ENCODE assay signal across 22 cellular contexts in the genomic region with DNA sequence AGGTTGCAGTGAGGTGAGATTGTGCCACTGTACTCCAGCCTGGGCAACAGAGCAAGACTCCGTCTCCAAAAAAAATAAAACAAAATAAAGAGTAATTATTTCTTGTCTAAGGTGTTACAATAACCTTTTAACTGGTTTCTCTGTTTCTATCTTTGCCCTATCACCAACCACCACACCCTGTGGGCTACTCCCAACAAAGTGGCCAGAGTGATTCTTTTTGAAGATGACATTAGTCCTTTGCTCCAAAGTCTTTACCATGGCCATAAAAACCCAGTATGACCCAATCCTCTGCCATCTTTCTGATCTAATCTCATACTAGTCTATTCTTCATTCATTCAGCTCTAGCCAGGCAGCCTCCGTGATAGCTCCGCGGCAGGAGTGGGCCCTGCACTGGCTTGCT.
A peak's percentile ranks its signal among the peaks of the same experiment; 100 is the strongest.
DNase-seq lines count a peak whose midpoint lies in the region; ATAC-seq lines count a peak whose summit lies in the region.
"Had no signal": no experiment of that assay in that cellular context is flagged by ENCODE, and none has a peak within 500 bp of the region (broad histone marks: within the 10 kb centered on the region; RNA-seq: fewer than 3 reads in every experiment).

No MANE protein-coding gene starts in this region.

- peak overlapping the region; percentile 2 for H3K27ac Mint-ChIP-seq in central memory CD8-positive, alpha-beta T cell (ENCODE audit: low read depth)
- peak overlapping the region; percentile 52 for H3K27ac Mint-ChIP-seq in memory B cell
- no peak overlapping the region for H3K27ac Mint-ChIP-seq in activated T-helper 17 cell treated with anti-CD3 and anti-CD28 coated beads, Interleukin-2, amount 50 U/mL, for 72 hours
- no peak overlapping the region for H3K27ac Mint-ChIP-seq in stimulated activated naive B cell treated with anti-CD40 and anti-IgM and Interleukin-4, amounts not matched to agents 10 μg/mL and 1 μg/mL and 100 μg/mL, for 72 hours
- H3K27ac Mint-ChIP-seq: CD14-positive monocyte; CD4-positive, alpha-beta T cell; HFFc6 had no signal

- peaks cover 5% of the 10 kb centered on the region for H3K36me3 Mint-ChIP-seq in central memory CD8-positive, alpha-beta T cell (ENCODE audit: insufficient read depth)
- peaks cover 27% of the 10 kb centered on the region for H3K36me3 Mint-ChIP-seq in memory B cell
- H3K36me3 Mint-ChIP-seq in activated T-helper 17 cell treated with anti-CD3 and anti-CD28 coated beads, Interleukin-2, amount 50 U/mL, for 72 hours (ENCODE audit: low read depth): peaks cover 9% of the 10 kb centered on the region
- peaks cover 11 to 20% of the 10 kb centered on the region in 2 donors for H3K36me3 Mint-ChIP-seq in stimulated activated naive B cell treated with anti-CD40 and anti-IgM and Interleukin-4, amounts not matched to agents 10 μg/mL and 1 μg/mL and 100 μg/mL, for 72 hours

- H3K27me3 Mint-ChIP-seq in central memory CD8-positive, alpha-beta T cell: no peaks in the 10 kb centered on the region
- no peaks in the 10 kb centered on the region for H3K27me3 Mint-ChIP-seq in memory B cell
- H3K27me3 Mint-ChIP-seq in activated T-helper 17 cell treated with anti-CD3 and anti-CD28 coated beads, Interleukin-2, amount 50 U/mL, for 72 hours: no peaks in the 10 kb centered on the region
- H3K27me3 Mint-ChIP-seq in stimulated activated naive B cell treated with anti-CD40 and anti-IgM and Interleukin-4, amounts not matched to agents 10 μg/mL and 1 μg/mL and 100 μg/mL, for 72 hours: no peaks in the 10 kb centered on the region
- H3K27me3 Mint-ChIP-seq: CD4-positive, alpha-beta T cell; CD8-positive, alpha-beta memory T cell had no signal

- no peaks in the 10 kb centered on the region for H3K9me3 Mint-ChIP-seq in central memory CD8-positive, alpha-beta T cell
- H3K9me3 Mint-ChIP-seq in memory B cell: peaks cover 6% of the 10 kb centered on the region
- no peaks in the 10 kb centered on the region for H3K9me3 Mint-ChIP-seq in activated T-helper 17 cell treated with anti-CD3 and anti-CD28 coated beads, Interleukin-2, amount 50 U/mL, for 72 hours
- peaks cover 0 to 3% of the 10 kb centered on the region in 2 donors for H3K9me3 Mint-ChIP-seq in stimulated activated naive B cell treated with anti-CD40 and anti-IgM and Interleukin-4, amounts not matched to agents 10 μg/mL and 1 μg/mL and 100 μg/mL, for 72 hours
- H3K9me3 Mint-ChIP-seq: CD8-positive, alpha-beta memory T cell had no signal

- DNase-seq in OCI-M1 (lab: John Stamatoyannopoulos, UW): peak; percentile 19
- no peak for DNase-seq in central memory CD8-positive, alpha-beta T cell (ENCODE audit: low spot score in 2 of 2)
- DNase-seq in memory B cell (ENCODE audit: low spot score in 2 of 2): no peak
- DNase-seq in stimulated activated naive B cell treated with anti-CD40 and anti-IgM and Interleukin-4, amounts not matched to agents 10 μg/mL and 1 μg/mL and 100 μg/mL, for 72 hours: no peak
- DNase-seq in H4 (ENCODE audit: low spot score): no peak
- DNase-seq: 8988T; ACHN; AML-193; BE2C; CD4-positive, alpha-beta T cell; CD8-positive, alpha-beta memory T cell; DMS 273 treated with DMSO at 0.1 percent for 48 hours; DMS79; EL; GDM1; GM23248; HFFc6 had no signal

- H3K4me3 Mint-ChIP-seq in central memory CD8-positive, alpha-beta T cell: no peak overlapping the region
- no peak overlapping the region for H3K4me3 Mint-ChIP-seq in memory B cell
- no peak overlapping the region for H3K4me3 Mint-ChIP-seq in activated T-helper 17 cell treated with anti-CD3 and anti-CD28 coated beads, Interleukin-2, amount 50 U/mL, for 72 hours
- no peak overlapping the region for H3K4me3 Mint-ChIP-seq in stimulated activated naive B cell treated with anti-CD40 and anti-IgM and Interleukin-4, amounts not matched to agents 10 μg/mL and 1 μg/mL and 100 μg/mL, for 72 hours
- H3K4me3 Mint-ChIP-seq: CD14-positive monocyte; CD4-positive, alpha-beta T cell; HFFc6 had no signal

- ATAC-seq in central memory CD8-positive, alpha-beta T cell (replicated peaks; ENCODE audit: extremely low read depth, poor library complexity, severe bottlenecking): no peak
- ATAC-seq in memory B cell (ENCODE audit: low read depth): no peak
- no peak for ATAC-seq in activated T-helper 17 cell treated with anti-CD3 and anti-CD28 coated beads, Interleukin-2, amount 50 U/mL, for 72 hours (replicated peaks)
- no peak for ATAC-seq in stimulated activated naive B cell treated with anti-CD40 and anti-IgM and Interleukin-4, amounts not matched to agents 10 μg/mL and 1 μg/mL and 100 μg/mL, for 72 hours (replicated peaks)
- ATAC-seq in HG02884 (IDR thresholded peaks at IDR 0.05; ENCODE audit: unreplicated experiment): no peak
- ATAC-seq: A549, GM12878 had no signal

- H3K4me1 Mint-ChIP-seq in central memory CD8-positive, alpha-beta T cell: peaks cover 37% of the 10 kb centered on the region
- H3K4me1 Mint-ChIP-seq in memory B cell: peaks cover 22% of the 10 kb centered on the region
- peaks cover 14% of the 10 kb centered on the region for H3K4me1 Mint-ChIP-seq in activated T-helper 17 cell treated with anti-CD3 and anti-CD28 coated beads, Interleukin-2, amount 50 U/mL, for 72 hours
- H3K4me1 Mint-ChIP-seq in stimulated activated naive B cell treated with anti-CD40 and anti-IgM and Interleukin-4, amounts not matched to agents 10 μg/mL and 1 μg/mL and 100 μg/mL, for 72 hours: peaks cover 15 to 17% of the 10 kb centered on the region in 2 donors

Comparison
In these comparisons a context has a peak if more than half of its experiments do, and no peak if none do; other contexts are left out.
1. H3K27ac Mint-ChIP-seq: peak in central memory CD8-positive, alpha-beta T cell (single experiment) and memory B cell (single experiment); none in activated T-helper 17 cell treated with anti-CD3 and anti-CD28 coated beads, Interleukin-2, amount 50 U/mL, for 72 hours (single experiment) and stimulated activated naive B cell treated with anti-CD40 and anti-IgM and Interleukin-4, amounts not matched to agents 10 μg/mL and 1 μg/mL and 100 μg/mL, for 72 hours (single experiment).